24 cellular contexts compared by ENCODE assay signal in genomic region chr22:35641494-35642120, GRCh38. TPM values are rescaled to one million over a fixed set of nuclear protein-coding genes. Genes with fewer than 3 reads are reported as not detected.
DNase-seq lines count a peak whose midpoint lies in the region; ATAC-seq, FAIRE-seq and TF ChIP-seq lines count a peak whose summit lies in the region.
"Had no signal": no experiment of that assay in that cellular context is flagged by ENCODE, and none has a peak within 500 bp of the region (broad histone marks: within the 10 kb centered on the region; RNA-seq: fewer than 3 reads in every experiment).

No MANE protein-coding gene starts in this region.

- ATAC-seq in GM18517 (IDR thresholded peaks at IDR 0.05; ENCODE audit: unreplicated experiment): no peak

- no peak for TF ChIP-seq CTCF in coronary artery (IDR thresholded peaks at IDR 0.05)
- TF ChIP-seq CTCF in neural progenitor cell (IDR thresholded peaks at IDR 0.05): no peak
- TF ChIP-seq CTCF in type B pancreatic cell (conservative IDR thresholded peaks at IDR 0.05): no peak

- H3K36me3 ChIP-seq in neural progenitor cell: no peaks in the 10 kb centered on the region
- H3K36me3 ChIP-seq: BE2C, SJSA1 had no signal

- TF ChIP-seq POLR2A in GM12892 (IDR thresholded peaks at IDR 0.05; ENCODE audit: low read depth, low read length): no peak

- H3K79me2 ChIP-seq in neural progenitor cell (ENCODE audit: low read depth): no peaks in the 10 kb centered on the region

- H3K4me2 ChIP-seq in neural progenitor cell: peak overlapping the region; percentile 43
- H3K4me2 ChIP-seq: PC-9 had no signal

- H3K36me3 Mint-ChIP-seq in neural progenitor cell: no peaks in the 10 kb centered on the region
- no peaks in the 10 kb centered on the region for H3K36me3 Mint-ChIP-seq in type B pancreatic cell

- H2AFZ ChIP-seq in neural progenitor cell (replicated peaks): peak overlapping the region; percentile 5
- H2AFZ ChIP-seq: PC-9 had no signal

- DNase-seq in activated effector memory CD4-positive, alpha-beta T cell treated with anti-CD3 and anti-CD28 coated beads, Interleukin-2, amount 50 U/mL, for 16 hours: peak; percentile 46
- no peak for DNase-seq in activated effector memory CD4-positive, alpha-beta T cell treated with Interleukin-2 at 50 U/mL for 16 hours
- DNase-seq in coronary artery (ENCODE audit: low spot score): peak; percentile 58
- DNase-seq in neural progenitor cell (ENCODE audit: low spot score): peak; percentile 50
- peak; percentile 32 for DNase-seq in type B pancreatic cell (ENCODE audit: extremely low spot score, unreplicated experiment)
- DNase-seq in KBM-7: no peak
- DNase-seq in GM12892 (ENCODE audit: insufficient read length): no peak
- DNase-seq: BE2C; Caco-2; CD4-positive, CD25-positive, alpha-beta regulatory T cell; MM.1S; NCI-H1092; NCI-H1436 treated with DMSO at 0.1 percent for 48 hours; NCI-H2029; NCI-H526; PC-9 had no signal

- no peaks in the 10 kb centered on the region for H3K9me3 Mint-ChIP-seq in neural progenitor cell
- H3K9me3 Mint-ChIP-seq in type B pancreatic cell: no peaks in the 10 kb centered on the region
- H3K9me3 Mint-ChIP-seq: HFFc6 had no signal

- FAIRE-seq in GM12892 (lab: Jason Lieb, UNC): no peak
- FAIRE-seq: A204.1, G401.6, HTR-8/SVneo had no signal

- peaks cover 22% of the 10 kb centered on the region for H3K4me1 Mint-ChIP-seq in neural progenitor cell
- peaks cover 15% of the 10 kb centered on the region for H3K4me1 Mint-ChIP-seq in type B pancreatic cell (ENCODE audit: unreplicated experiment)

- H3K27me3 Mint-ChIP-seq in neural progenitor cell (ENCODE audit: insufficient read depth, low read depth) (peaks cover 11% of the 10 kb centered on the region), type B pancreatic cell (no peaks in the 10 kb centered on the region)
- H3K27me3 Mint-ChIP-seq: CD4-positive, CD25-positive, alpha-beta regulatory T cell had no signal

- peaks cover 23% of the 10 kb centered on the region for H3K4me1 ChIP-seq in neural progenitor cell

- no peak overlapping the region for H3K4me3 ChIP-seq in coronary artery
- H3K4me3 ChIP-seq in neural progenitor cell: no peak overlapping the region
- H3K4me3 ChIP-seq: PC-9, SJSA1 had no signal

- H3K9ac ChIP-seq in neural progenitor cell: no peak overlapping the region

- H3K27ac ChIP-seq in coronary artery (peak overlapping the region in 1 of 2 donors; percentile 78), neural progenitor cell (no peak overlapping the region)
- H3K27ac ChIP-seq: PC-9, SJSA1 had no signal

- H3K27ac Mint-ChIP-seq in neural progenitor cell (no peak overlapping the region), type B pancreatic cell (no peak overlapping the region)
- H3K27ac Mint-ChIP-seq: CD4-positive, CD25-positive, alpha-beta regulatory T cell; HFFc6 had no signal

- no peaks in the 10 kb centered on the region for H3K27me3 ChIP-seq in neural progenitor cell
- H3K27me3 ChIP-seq: BE2C, SJSA1 had no signal

- H3K9me3 ChIP-seq in neural progenitor cell (ENCODE audit: low read depth): no peaks in the 10 kb centered on the region
- H3K9me3 ChIP-seq: BE2C, Caco-2, SJSA1 had no signal

- H3K4me3 Mint-ChIP-seq in neural progenitor cell (no peak overlapping the region), type B pancreatic cell (no peak overlapping the region)
- H3K4me3 Mint-ChIP-seq: HFFc6 had no signal

- no peaks in the 10 kb centered on the region for H4K20me1 ChIP-seq in neural progenitor cell (ENCODE audit: low read depth)

- no peaks in the 10 kb centered on the region for H3F3A ChIP-seq in neural progenitor cell (ENCODE audit: low read depth)

- in situ Hi-C loops in KBM-7 (cut with MboI; ENCODE audit: low pct_unique_long_range_greater_than_20kb, low sequenced_read_pairs): loop anchor here (25.0 kb wide), 2 partner anchors 271 to 471 kb away; no protein-coding TSS in a partner anchor

RNA-seq across cellular contexts. Expression of gene APOL6, which starts 6.6 kb away (rescaled TPM):
- total RNA-seq in neural progenitor cell (ENCODE audit: low replicate concordance) (0.03 TPM in 1 of 2 replicates, not detected in the other), type B pancreatic cell (ENCODE audit: low replicate concordance) (9.0 and 13.4 TPM in 2 replicates)
- 6.1 TPM for polyA plus RNA-seq in GM12892 (2012; ENCODE audit: missing spikeins)

RNA-seq across cellular contexts. Expression of gene MB, which starts 24.5 kb away (rescaled TPM):
- total RNA-seq in neural progenitor cell (ENCODE audit: low replicate concordance): 0.53 TPM in 1 of 2 replicates, not detected in the other
- 0.36 and 0.48 TPM in 2 replicates for total RNA-seq in type B pancreatic cell (ENCODE audit: low replicate concordance)
- not detected for polyA plus RNA-seq in GM12892 (2012; ENCODE audit: missing spikeins)
- total RNA-seq: CD4-positive, CD25-positive, alpha-beta regulatory T cell; H4; HFFc6; LHCN-M2; SJSA1 had no signal
- polyA plus RNA-seq: CD4-positive, CD25-positive, alpha-beta regulatory T cell had no signal

Comparison
In these comparisons a context has a peak if more than half of its experiments do, and no peak if none do; other contexts are left out.
1. DNase-seq: peak in activated effector memory CD4-positive, alpha-beta T cell treated with anti-CD3 and anti-CD28 coated beads, Interleukin-2, amount 50 U/mL, for 16 hours (single experiment), coronary artery (single experiment), neural progenitor cell (single experiment) and type B pancreatic cell (single experiment); none in activated effector memory CD4-positive, alpha-beta T cell treated with Interleukin-2 at 50 U/mL for 16 hours (single experiment), KBM-7 (single experiment) and GM12892 (single experiment).